8 cellular contexts compared by ENCODE assay signal in the genomic region with DNA sequence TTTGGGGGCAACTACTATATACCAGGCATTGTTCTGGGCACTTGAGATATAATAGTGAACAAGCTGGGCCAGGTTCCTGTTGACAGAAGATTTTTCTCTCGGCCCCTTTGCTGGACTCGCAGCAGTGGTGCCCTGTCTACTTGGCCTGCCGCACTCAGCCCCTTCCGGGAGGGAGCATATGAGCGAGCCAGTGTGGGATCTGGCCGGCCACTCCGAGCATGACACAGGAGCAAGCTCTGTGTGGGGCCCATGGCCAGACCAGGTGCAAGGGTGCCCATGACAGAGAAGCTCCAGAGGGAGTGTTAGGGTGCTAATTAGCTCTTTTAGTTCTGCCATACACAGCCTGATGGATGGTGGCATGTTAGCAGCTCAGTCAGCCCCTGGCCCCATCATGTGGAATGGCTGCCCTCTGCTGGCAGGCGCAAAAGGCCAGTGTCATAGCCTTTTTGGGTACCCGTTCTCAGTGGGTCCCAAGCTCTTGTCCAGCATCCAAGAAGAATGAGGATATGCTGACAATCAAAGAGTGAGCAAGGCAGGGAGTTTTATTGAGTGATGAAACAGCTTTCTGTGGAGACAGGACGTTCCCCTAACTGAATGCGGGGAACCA. TPM values are rescaled to one million over a fixed set of nuclear protein-coding genes. Genes with fewer than 3 reads are reported as not detected.
DNase-seq lines count a peak whose midpoint lies in the region; ATAC-seq and TF ChIP-seq lines count a peak whose summit lies in the region.

No MANE protein-coding gene starts in this region.

- POLR2A ChIA-PET in PC-9 (lab: Charles Lee; ENCODE audit: unreplicated experiment), result no interaction called here

- H3K4me3 ChIP-seq in PC-9, result no peak overlapping the region
- no peak overlapping the region for H3K4me3 ChIP-seq in fibroblast of pulmonary artery (replicated peaks; ENCODE audit: low read depth, low read length)

- H2AFZ ChIP-seq in PC-9, result no peak overlapping the region

- no peaks in the 10 kb centered on the region for H3K9me2 ChIP-seq in PC-9 (ENCODE audit: insufficient read depth)

- no peak overlapping the region for H3K27ac ChIP-seq in PC-9

- DNase-seq in activated CD4-positive, alpha-beta T cell treated with anti-CD3 and anti-CD28 coated beads for 48 hours, result peak; percentile 56
- DNase-seq in activated CD4-positive, alpha-beta T cell treated with anti-CD3 and anti-CD28 coated beads for 4 hours, result no peak
- DNase-seq in PC-9 (peak in 1 of 2 experiments; percentile 38), fibroblast of pulmonary artery (ENCODE audit: low read depth) (peak; percentile 42), NCI-H526 treated with DMSO at 0.1 percent for 48 hours (lab: John Stamatoyannopoulos, UW) (no peak)
- DNase-seq in stimulated activated CD4-positive, alpha-beta T cell treated with anti-CD3 and anti-CD28 coated beads, Interleukin-1b, Interleukin-23, amount 100 ng/mL, for 48 hours, result peak; percentile 21

- BruUV-seq in PC-9 (replicated peaks; lab: Mats Ljungman, UMichigan), result no TSS peak

- H3K27me3 ChIP-seq in PC-9 (ENCODE audit: insufficient read depth, low read depth), result peaks cover 10% of the 10 kb centered on the region; the same call in 1 of the 2 replicates

- intact Hi-C loops in PC-9 (cut with micrococcal nuclease; ENCODE audit: unreplicated experiment), result loop anchor here (1.0 kb wide), 1 partner anchor 362 kb away; no protein-coding TSS in a partner anchor

- H3K4me2 ChIP-seq in PC-9, result no peak overlapping the region

- TF ChIP-seq CTCF in PC-9 (conservative IDR thresholded peaks at IDR 0.05) (peak; percentile 74), fibroblast of pulmonary artery (IDR thresholded peaks at IDR 0.05; ENCODE audit: low read length, missing control alignments) (peak; percentile 66)

- CTCF ChIA-PET in PC-9 (lab: Charles Lee), result interaction anchor here (0.6 to 1.2 kb wide), 3 partner anchors 18 to 32 kb away, joined by 3 to 14 read pairs (median 4); no protein-coding TSS in a partner anchor

- no peak for ATAC-seq in GM18511 (IDR thresholded peaks at IDR 0.05; ENCODE audit: unreplicated experiment)
- no peak for ATAC-seq in HG03280 (IDR thresholded peaks at IDR 0.05; ENCODE audit: unreplicated experiment)

- H3K79me2 ChIP-seq in PC-9 (ENCODE audit: low read depth), result no peaks in the 10 kb centered on the region

- H3F3A ChIP-seq in PC-9 (ENCODE audit: insufficient read depth, low read depth), result no peaks in the 10 kb centered on the region

- H3K9me3 ChIP-seq in PC-9 (ENCODE audit: insufficient read depth, low read depth), result no peaks in the 10 kb centered on the region

- no peaks in the 10 kb centered on the region for H3K36me3 ChIP-seq in PC-9 (ENCODE audit: low read depth)

- no peaks in the 10 kb centered on the region for H4K20me1 ChIP-seq in PC-9 (ENCODE audit: insufficient read depth)

- H3K4me1 ChIP-seq in PC-9 (replicated peaks; ENCODE audit: insufficient read depth), result no peaks in the 10 kb centered on the region

RNA-seq across cellular contexts. Expression of gene KIF4B, which starts 9.3 kb away (rescaled TPM):
- 0.13 TPM in 1 of 2 replicates, not detected in the other for total RNA-seq in PC-9 (2021)

Comparison
In these comparisons a context has a peak if more than half of its experiments do, and no peak if none do; other contexts are left out.
1. DNase-seq: peak in activated CD4-positive, alpha-beta T cell treated with anti-CD3 and anti-CD28 coated beads for 48 hours (single experiment), fibroblast of pulmonary artery (single experiment) and stimulated activated CD4-positive, alpha-beta T cell treated with anti-CD3 and anti-CD28 coated beads, Interleukin-1b, Interleukin-23, amount 100 ng/mL, for 48 hours (single experiment); none in activated CD4-positive, alpha-beta T cell treated with anti-CD3 and anti-CD28 coated beads for 4 hours (0 of 2) and NCI-H526 treated with DMSO at 0.1 percent for 48 hours (single experiment).